Comparison of ENCODE assay signal across 24 cellular contexts in genomic region chr1:114535401-114535800, GRCh38.
"Had no signal": no experiment of that assay in that cellular context is flagged by ENCODE, and none has a peak within 500 bp of the region (broad histone marks: within the 10 kb centered on the region; RNA-seq: fewer than 3 reads in every experiment).

No MANE protein-coding gene starts in this region.

- H3K9ac ChIP-seq: neural progenitor cell, parathyroid adenoma had no signal

- H3K4me2 ChIP-seq: neural progenitor cell had no signal

- ATAC-seq: natural killer cell; psoas muscle; right cardiac atrium; right lobe of liver; stimulated activated effector memory CD8-positive, alpha-beta T cell treated with anti-CD3 and anti-CD28 coated beads, Interleukin-12 subunit alpha, Interleukin-12 subunit beta, amount 100 ng/mL, for 72 hours; stimulated activated naive B cell treated with anti-CD40 and anti-IgM and Interleukin-4, amounts not matched to agents 10 μg/mL and 1 μg/mL and 100 μg/mL, for 72 hours had no signal

- H3K4me1 ChIP-seq: neural progenitor cell, parathyroid adenoma, psoas muscle, right lobe of liver, sigmoid colon, stomach, testis, tibial artery, transverse colon, upper lobe of left lung, vagina had no signal

- H2AFZ ChIP-seq: neural progenitor cell, parathyroid adenoma had no signal

- H3K9me3 ChIP-seq: ovary, psoas muscle, right lobe of liver, sigmoid colon, stomach, testis, tibial artery, transverse colon, upper lobe of left lung, vagina had no signal

- H3K27ac ChIP-seq: neural progenitor cell, ovary, parathyroid adenoma, psoas muscle, right lobe of liver, sigmoid colon, stomach, testis, tibial artery, transverse colon, upper lobe of left lung, vagina had no signal

- DNase-seq: natural killer cell; occipital lobe; ovary; posterior cingulate gyrus; psoas muscle; right cardiac atrium; right lobe of liver; sigmoid colon; small intestine; stimulated activated CD4-positive, alpha-beta T cell treated with anti-CD3 and anti-CD28 coated beads, Interleukin-15, amount 100 ng/mL, for 24 hours; stimulated activated CD4-positive, alpha-beta T cell treated with anti-CD3 and anti-CD28 coated beads, Interleukin-2, amount 100 ng/mL, for 24 hours; stimulated activated CD4-positive, alpha-beta T cell treated with anti-CD3 and anti-CD28 coated beads, Interleukin-2, amount 100 ng/mL, for 48 hours; stimulated activated CD4-positive, alpha-beta T cell treated with anti-CD3 and anti-CD28 coated beads, Interleukin-4, amount 100 ng/mL, for 24 hours; stimulated activated naive B cell treated with anti-CD40 and anti-IgM and Interleukin-4, amounts not matched to agents 10 μg/mL and 1 μg/mL and 100 μg/mL, for 72 hours; stimulated activated naive CD4-positive, alpha-beta T cell treated with Interleukin-2 at 50 U/mL for 16 hours; stomach; testis; tibial artery; transverse colon; upper lobe of left lung had no signal

- H3K27me3 ChIP-seq: neural progenitor cell, ovary, right lobe of liver, sigmoid colon, stomach, testis, tibial artery, transverse colon, upper lobe of left lung, vagina had no signal

- H3K36me3 ChIP-seq: neural progenitor cell, ovary, right lobe of liver, sigmoid colon, stomach, tibial artery, transverse colon, upper lobe of left lung, vagina had no signal

- H3K4me3 ChIP-seq: neural progenitor cell, ovary, psoas muscle, right lobe of liver, sigmoid colon, stomach, testis, tibial artery, transverse colon, upper lobe of left lung, vagina had no signal

- FAIRE-seq: small intestine had no signal

- H3K79me2 ChIP-seq: parathyroid adenoma had no signal
